8 cellular contexts compared by ENCODE assay signal in the genomic region with DNA sequence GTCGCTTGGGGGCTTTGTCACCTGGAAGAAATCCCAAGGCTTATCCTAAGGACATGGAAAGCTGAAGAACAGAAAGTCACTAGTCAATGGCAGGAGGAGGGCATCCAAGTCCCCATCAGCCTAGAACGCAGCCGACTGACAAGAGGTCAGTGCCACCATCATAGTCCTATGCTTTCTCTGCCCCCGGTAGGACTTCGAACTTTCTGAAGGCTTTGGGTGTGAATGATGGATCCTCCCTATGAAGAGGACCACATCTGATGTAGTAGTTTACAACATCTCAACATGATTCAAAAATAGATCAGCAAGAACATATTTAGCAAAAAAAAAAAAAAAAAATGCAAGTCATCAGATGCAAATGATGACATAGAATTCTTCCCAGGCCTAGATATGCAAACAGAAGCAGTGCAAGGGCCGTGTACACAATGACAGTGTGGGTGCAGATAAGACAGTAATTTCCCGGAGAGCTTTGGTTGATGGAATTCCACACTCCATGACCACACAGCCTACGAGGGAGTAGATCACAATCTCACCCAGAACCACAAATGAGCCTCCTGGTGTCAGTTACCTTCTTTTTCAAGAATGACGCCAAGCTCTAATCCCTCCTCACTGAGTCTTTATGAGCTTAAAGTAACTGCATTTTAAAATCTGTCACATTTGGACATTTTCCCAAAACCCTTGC.
A peak's percentile ranks its signal among the peaks of the same experiment; 100 is the strongest.
DNase-seq lines count a peak whose midpoint lies in the region; ATAC-seq and TF ChIP-seq lines count a peak whose summit lies in the region.

No MANE protein-coding gene starts in this region.

- H3K27me3 ChIP-seq in psoas muscle (ENCODE audit: insufficient read depth in 3 of 3, low read length in 2 of 3): no peaks in the 10 kb centered on the region

- no peaks in the 10 kb centered on the region for H3K9me3 ChIP-seq in psoas muscle

- intact Hi-C loops in psoas muscle (cut with DNase I): no loop called here

- no peaks in the 10 kb centered on the region for H3K36me3 ChIP-seq in psoas muscle (ENCODE audit: insufficient read depth in 1 of 2, low read depth in 1 of 2)

- no peak for TF ChIP-seq CTCF in fibroblast of villous mesenchyme (IDR thresholded peaks at IDR 0.05; ENCODE audit: insufficient read depth, low read depth, low read length)
- TF ChIP-seq CTCF in psoas muscle (IDR thresholded peaks at IDR 0.05): no peak

- H3K4me3 ChIP-seq in fibroblast of villous mesenchyme (ENCODE audit: low read depth, low read length) (no peak overlapping the region), psoas muscle (no peak overlapping the region)

- 75 to 89% (median 78%) methylated on average over 9 of the region's 9 CpGs for WGBS in psoas muscle, 3 donors

- peak; percentile 22 for DNase-seq in ELF-1 (ENCODE audit: low read depth, low spot score)
- peak; percentile 94 for DNase-seq in OCI-M1 (lab: John Stamatoyannopoulos, UW)
- peak; percentile 100 for DNase-seq in fibroblast of villous mesenchyme (ENCODE audit: low read depth)
- no peak for DNase-seq in psoas muscle
- no peak for DNase-seq in NCI-H1436 treated with DMSO at 0.1 percent for 48 hours (lab: John Stamatoyannopoulos, UW)
- DNase-seq in iPS-NIHi7 (ENCODE audit: extremely low spot score): no peak
- DNase-seq in NCI-H1436 (lab: John Stamatoyannopoulos, UW): no peak

- peak in 3 of 4 donors; percentile 50 to 73 (median 54) for ATAC-seq in psoas muscle
- no peak for ATAC-seq in HG03442 (IDR thresholded peaks at IDR 0.05; ENCODE audit: unreplicated experiment)

- H3K27ac ChIP-seq in psoas muscle: peak overlapping the region; percentile 36

- H3K4me1 ChIP-seq in psoas muscle: peaks cover 11% of the 10 kb centered on the region

Comparison
In these comparisons a context has a peak if more than half of its experiments do, and no peak if none do; other contexts are left out.
1. DNase-seq: peak in ELF-1 (single experiment), OCI-M1 (single experiment) and fibroblast of villous mesenchyme (single experiment); none in psoas muscle (0 of 2), NCI-H1436 treated with DMSO at 0.1 percent for 48 hours (single experiment), iPS-NIHi7 (single experiment) and NCI-H1436 (single experiment).